ENCODE assay signal across 9 cellular contexts in genomic region chr6:87944541-87944954, GRCh38.
DNase-seq lines count a peak whose midpoint lies in the region; ATAC-seq, FAIRE-seq and TF ChIP-seq lines count a peak whose summit lies in the region.
"Had no signal": no experiment of that assay in that cellular context is flagged by ENCODE, and none has a peak within 500 bp of the region (broad histone marks: within the 10 kb centered on the region; RNA-seq: fewer than 3 reads in every experiment).

No MANE protein-coding gene starts in this region.

- no peak overlapping the region for H3K4me3 ChIP-seq in A549
- H3K4me3 ChIP-seq in body of pancreas: no peak overlapping the region
- no peak overlapping the region for H3K4me3 ChIP-seq in aorta (ENCODE audit: low read length in 2 of 2)

- intact Hi-C loops in body of pancreas (cut with DNase I): no loop called here
- intact Hi-C loops in aorta (cut with DNase I): no loop called here

- H3K36me3 ChIP-seq in body of pancreas (replicated peaks in 1 of 2; ENCODE audit: insufficient read depth in 1 of 2, low read depth in 2 of 2) (no peaks in the 10 kb centered on the region), aorta (ENCODE audit: control insufficient read depth in 1 of 2, insufficient read depth in 2 of 2, low read length in 1 of 2) (no peaks in the 10 kb centered on the region)

- TF ChIP-seq RAD21 in A549 (conservative IDR thresholded peaks at IDR 0.05 in 1 of 2, IDR thresholded peaks at IDR 0.05 in 1 of 2): peak; percentile 32 to 41; a peak in 3 of 5 replicates

- 23% methylated on average over 5 of the region's 5 CpGs for WGBS in A549 (ENCODE audit: missing lambda C conversion rate)
- WGBS in body of pancreas, 2 donors: 5 to 10% methylated on average over 5 of the region's 5 CpGs
- WGBS in aorta, 2 donors: 0 to 3% methylated on average over 5 of the region's 5 CpGs

- FAIRE-seq in A549 (lab: Jason Lieb, UNC) (no peak), HTR-8/SVneo (lab: Jason Lieb, UNC) (peak; percentile 81), H54 (lab: Jason Lieb, UNC) (no peak)
- FAIRE-seq: TTC549 had no signal

- peak; percentile 5 to 48 for DNase-seq in A549 (ENCODE audit: low read depth in 1 of 2, low spot score in 1 of 2)
- DNase-seq in HTR-8/SVneo (ENCODE audit: insufficient read length, low spot score): peak; percentile 51
- DNase-seq in body of pancreas: peak; percentile 41 to 67 (median 63)
- peak; percentile 60 for DNase-seq in left kidney (ENCODE audit: low read depth, low spot score)
- peak; percentile 90 to 94 for DNase-seq in aorta
- DNase-seq in H54 (ENCODE audit: insufficient read length, low spot score): no peak
- no peak for DNase-seq in SW 1271 (lab: John Stamatoyannopoulos, UW)

- no peak for TF ChIP-seq CTCF in A549 (IDR thresholded peaks at IDR 0.05)
- TF ChIP-seq CTCF in body of pancreas (IDR thresholded peaks at IDR 0.05): peak in 1 of 7 experiments; percentile 8

- no peaks in the 10 kb centered on the region for H3K27me3 ChIP-seq in body of pancreas
- H3K27me3 ChIP-seq in aorta (ENCODE audit: control insufficient read depth in 1 of 2, insufficient read depth in 2 of 2, low read length in 1 of 2): no peaks in the 10 kb centered on the region

- POLR2A ChIA-PET in A549 (lab: Yijun Ruan, JAX): no interaction called here

- ATAC-seq in A549: peak; percentile 90 to 94
- ATAC-seq in body of pancreas: peak; percentile 89
- ATAC-seq in aorta (ENCODE audit: low FRiP score): peak; percentile 91
- no peak for ATAC-seq in GM18517 (IDR thresholded peaks at IDR 0.05; ENCODE audit: unreplicated experiment)

- H3K4me1 ChIP-seq in A549: peaks cover 2% of the 10 kb centered on the region; the same call in 1 of the 3 replicates
- H3K4me1 ChIP-seq in body of pancreas: peaks cover 8% of the 10 kb centered on the region
- peaks cover 0 to 13% of the 10 kb centered on the region in 2 donors for H3K4me1 ChIP-seq in aorta (ENCODE audit: control insufficient read depth in 1 of 2, insufficient read depth in 2 of 2, low read length in 2 of 2)

- no peak for TF ChIP-seq EP300 in A549 (IDR thresholded peaks at IDR 0.05)

- no peaks in the 10 kb centered on the region for H3K9me3 ChIP-seq in A549
- H3K9me3 ChIP-seq in body of pancreas: no peaks in the 10 kb centered on the region
- no peaks in the 10 kb centered on the region for H3K9me3 ChIP-seq in aorta (ENCODE audit: control insufficient read depth, low read length)

- H3K4me2 ChIP-seq in A549: 0 out of 3 replicates have a peak overlapping the region, but pooled peaks have one; percentile 28

- CTCF ChIA-PET in A549 (lab: Yijun Ruan, JAX): interaction anchor here (0.8 kb wide), 1 partner anchor 427 kb away, joined by 3 read pairs; no protein-coding TSS in a partner anchor

- H3K27ac ChIP-seq in A549: no peak overlapping the region
- H3K27ac ChIP-seq in body of pancreas: peak overlapping the region in 3 of 4 donors; percentile 3 to 54 (median 7)
- H3K27ac ChIP-seq in aorta (ENCODE audit: low read depth in 1 of 2, low read length in 2 of 2): peak overlapping the region; percentile 64 to 79

- TF ChIP-seq POLR2A in A549 (IDR thresholded peaks at IDR 0.05; ENCODE audit: low read length): no peak
- TF ChIP-seq POLR2A in body of pancreas (IDR thresholded peaks at IDR 0.05): no peak
- TF ChIP-seq POLR2A in H54 (IDR thresholded peaks at IDR 0.05; ENCODE audit: low read depth, low read length): no peak

TF ChIP-seq in A549, 52 proteins besides CTCF, POLR2A, EP300 and RAD21:
- TF ChIP-seq EHF (CRISPR knock-in tag; IDR thresholded peaks at IDR 0.05) (no peak), NR3C1 (IDR thresholded peaks at IDR 0.05) (no peak)

Comparison
In these comparisons a context has a peak if more than half of its experiments do, and no peak if none do; other contexts are left out.
1. DNase-seq: peak in A549 (2 of 2), HTR-8/SVneo (single experiment), body of pancreas (4 of 4), left kidney (single experiment) and aorta (2 of 2); none in H54 (single experiment) and SW 1271 (0 of 2).
2. H3K27ac ChIP-seq: peak in body of pancreas (3 of 4) and aorta (2 of 2); none in A549 (0 of 2).